Comparison of ENCODE assay signal across 8 cellular contexts in genomic region chr15:73265536-73266153, GRCh38.
A peak's percentile ranks its signal among the peaks of the same experiment; 100 is the strongest.
DNase-seq lines count a peak whose midpoint lies in the region; ATAC-seq and TF ChIP-seq lines count a peak whose summit lies in the region.

No MANE protein-coding gene starts in this region.

- no peaks in the 10 kb centered on the region for H3K27me3 ChIP-seq in MG63

- no peak overlapping the region for H3K27ac Mint-ChIP-seq in stimulated activated naive B cell treated with anti-CD40 and anti-IgM and Interleukin-4, amounts not matched to agents 10 μg/mL and 1 μg/mL and 100 μg/mL, for 72 hours

- no peak overlapping the region for H3K4me3 ChIP-seq in MG63
- no peak overlapping the region for H3K4me3 ChIP-seq in cardiac fibroblast (replicated peaks in 1 of 2; ENCODE audit: low read depth in 2 of 2, low read length in 2 of 2)

- no peaks in the 10 kb centered on the region for H3K9me3 ChIP-seq in MG63

- no peaks in the 10 kb centered on the region for H3K36me3 Mint-ChIP-seq in stimulated activated naive B cell treated with anti-CD40 and anti-IgM and Interleukin-4, amounts not matched to agents 10 μg/mL and 1 μg/mL and 100 μg/mL, for 72 hours

- H3K27me3 Mint-ChIP-seq in stimulated activated naive B cell treated with anti-CD40 and anti-IgM and Interleukin-4, amounts not matched to agents 10 μg/mL and 1 μg/mL and 100 μg/mL, for 72 hours: peaks cover 5 to 6% of the 10 kb centered on the region in 2 donors

- peak; percentile 80 for TF ChIP-seq CTCF in cardiac fibroblast (IDR thresholded peaks at IDR 0.05; ENCODE audit: low read depth, low read length)

- DNase-seq in NCI-H510A treated with DMSO at 0.1 percent for 48 hours (lab: John Stamatoyannopoulos, UW) (peak; percentile 21), NCI-H510A (lab: John Stamatoyannopoulos, UW) (no peak), MG63 (peak; percentile 59), UCSD-AML1 (lab: John Stamatoyannopoulos, UW; ENCODE audit: unreplicated experiment) (peak; percentile 23), cardiac fibroblast (ENCODE audit: low read depth in 2 of 2) (peak; percentile 66 to 70), lung microvascular endothelial cell (ENCODE audit: low read depth in 2 of 2) (peak; percentile 51)
- DNase-seq in stimulated activated naive B cell treated with anti-CD40 and anti-IgM and Interleukin-4, amounts not matched to agents 10 μg/mL and 1 μg/mL and 100 μg/mL, for 72 hours: peak; percentile 19

- no peaks in the 10 kb centered on the region for H3K36me3 ChIP-seq in MG63

- peak; percentile 82 to 83 for ATAC-seq in stimulated activated naive B cell treated with anti-CD40 and anti-IgM and Interleukin-4, amounts not matched to agents 10 μg/mL and 1 μg/mL and 100 μg/mL, for 72 hours (replicated peaks)
- no peak for ATAC-seq in HG02870 (IDR thresholded peaks at IDR 0.05; ENCODE audit: unreplicated experiment)

- H3K9me3 Mint-ChIP-seq in stimulated activated naive B cell treated with anti-CD40 and anti-IgM and Interleukin-4, amounts not matched to agents 10 μg/mL and 1 μg/mL and 100 μg/mL, for 72 hours: no peaks in the 10 kb centered on the region

- H3K4me1 Mint-ChIP-seq in stimulated activated naive B cell treated with anti-CD40 and anti-IgM and Interleukin-4, amounts not matched to agents 10 μg/mL and 1 μg/mL and 100 μg/mL, for 72 hours: no peaks in the 10 kb centered on the region

- H3K4me3 Mint-ChIP-seq in stimulated activated naive B cell treated with anti-CD40 and anti-IgM and Interleukin-4, amounts not matched to agents 10 μg/mL and 1 μg/mL and 100 μg/mL, for 72 hours: no peak overlapping the region
